1 cellular context compared by ENCODE assay signal in genomic region chr1:113072141-113072756, GRCh38.
TF ChIP-seq lines count a peak whose summit lies in the region.

No MANE protein-coding gene starts in this region.

TF ChIP-seq in HepG2, 621 proteins besides CTCF, POLR2A, EP300 and RAD21 (continued from another document and continues in another):
- TF ChIP-seq GMEB1 (CRISPR knock-in tag; IDR thresholded peaks at IDR 0.05; ENCODE audit: borderline replicate concordance) (no peak), GPBP1L1 (CRISPR knock-in tag; IDR thresholded peaks at IDR 0.05) (no peak), MAFK (conservative IDR thresholded peaks at IDR 0.05 in 1 of 2, IDR thresholded peaks at IDR 0.05 in 1 of 2; ENCODE audit: low read length in 2 of 2) (peak; percentile 60; a peak in 2 of 4 replicates), NFIB (CRISPR knock-in tag; IDR thresholded peaks at IDR 0.05; ENCODE audit: borderline replicate concordance) (no peak), ZNF567 (CRISPR knock-in tag; IDR thresholded peaks at IDR 0.05; ENCODE audit: borderline replicate concordance) (no peak; the same call in 1 of the 2 replicates), MTERF4 (CRISPR knock-in tag; IDR thresholded peaks at IDR 0.05) (0 out of 2 replicates have a peak, but pooled peaks have one; percentile 31), ZSCAN20 (CRISPR knock-in tag; IDR thresholded peaks at IDR 0.05; ENCODE audit: borderline replicate concordance) (no peak), HMGXB3 (CRISPR knock-in tag; IDR thresholded peaks at IDR 0.05; ENCODE audit: borderline replicate concordance) (no peak), MAFG (CRISPR knock-in tag; IDR thresholded peaks at IDR 0.05) (no peak), PRDM4 (CRISPR knock-in tag; IDR thresholded peaks at IDR 0.05; ENCODE audit: borderline replicate concordance) (no peak), GZF1 (CRISPR knock-in tag; IDR thresholded peaks at IDR 0.05) (no peak), SMARCC2 (IDR thresholded peaks at IDR 0.05) (0 out of 2 replicates have a peak, but pooled peaks have one; percentile 19), SP4 (CRISPR knock-in tag; IDR thresholded peaks at IDR 0.05) (no peak), ZNF83 (CRISPR knock-in tag; IDR thresholded peaks at IDR 0.05; ENCODE audit: borderline replicate concordance) (no peak), ZNF207 (IDR thresholded peaks at IDR 0.05; ENCODE audit: borderline replicate concordance) (no peak), HNRNPLL (IDR thresholded peaks at IDR 0.05; ENCODE audit: low read depth, low read length, poor library complexity, severe bottlenecking) (no peak), STAT6 (CRISPR knock-in tag; IDR thresholded peaks at IDR 0.05; ENCODE audit: borderline replicate concordance) (0 out of 2 replicates have a peak, but pooled peaks have one; percentile 38), CEBPG (CRISPR knock-in tag; IDR thresholded peaks at IDR 0.05) (peak; percentile 40; the same call in 1 of the 2 replicates), ZNF563 (CRISPR knock-in tag; IDR thresholded peaks at IDR 0.05) (0 out of 2 replicates have a peak, but pooled peaks have one; percentile 17), IRF1 (CRISPR knock-in tag; IDR thresholded peaks at IDR 0.05; ENCODE audit: low read depth) (no peak), JUND (CRISPR knock-in tag; IDR thresholded peaks at IDR 0.05) (0 out of 2 replicates have a peak, but pooled peaks have one; percentile 21), ZBTB1 (CRISPR knock-in tag; IDR thresholded peaks at IDR 0.05; ENCODE audit: borderline replicate concordance) (no peak), IKZF5 (CRISPR knock-in tag; IDR thresholded peaks at IDR 0.05) (no peak), ONECUT2 (CRISPR knock-in tag; IDR thresholded peaks at IDR 0.05) (peak; percentile 81), SOX13 (IDR thresholded peaks at IDR 0.05) (no peak), SOX13 (CRISPR knock-in tag; conservative IDR thresholded peaks at IDR 0.05 in 1 of 2, IDR thresholded peaks at IDR 0.05 in 1 of 2) (peak in 1 of 2 experiments; percentile 14; a peak in 1 of 4 replicates), ZFP36 (IDR thresholded peaks at IDR 0.05; ENCODE audit: borderline replicate concordance, low read depth, low read length, partially characterized antibody) (no peak), ZNF709 (CRISPR knock-in tag; IDR thresholded peaks at IDR 0.05) (peak; percentile 20; the same call in 1 of the 2 replicates), ZNF619 (CRISPR knock-in tag; IDR thresholded peaks at IDR 0.05) (no peak), ZNF816 (CRISPR knock-in tag; IDR thresholded peaks at IDR 0.05; ENCODE audit: borderline replicate concordance) (no peak), SMARCE1 (IDR thresholded peaks at IDR 0.05; ENCODE audit: borderline replicate concordance) (no peak)
